Comparison of ENCODE assay signal across 10 cellular contexts in genomic region chr13:114118086-114118762, GRCh38. TPM values are rescaled to one million over a fixed set of nuclear protein-coding genes. Genes with fewer than 3 reads are reported as not detected.
DNase-seq lines count a peak whose midpoint lies in the region; ATAC-seq, FAIRE-seq and TF ChIP-seq lines count a peak whose summit lies in the region.
"Had no signal": no experiment of that assay in that cellular context is flagged by ENCODE, and none has a peak within 500 bp of the region (broad histone marks: within the 10 kb centered on the region; RNA-seq: fewer than 3 reads in every experiment).

No MANE protein-coding gene starts in this region.

- H3K36me3 ChIP-seq in BLaER1 (peaks cover 13% of the 10 kb centered on the region; the same call in 1 of the 2 replicates), H1 (ENCODE audit: control insufficient read depth in 2 of 4, insufficient read depth in 4 of 4, low read length in 3 of 4) (no peaks in the 10 kb centered on the region), neural progenitor cell (no peaks in the 10 kb centered on the region)
- H3K36me3 ChIP-seq: ovary had no signal

- peak overlapping the region; percentile 94 for H2BK20ac ChIP-seq in H1 (ENCODE audit: low read length)

- no peak for TF ChIP-seq EP300 in H1 (IDR thresholded peaks at IDR 0.05; ENCODE audit: borderline replicate concordance in 1 of 2, low read depth in 2 of 2, low read length in 2 of 2)

- intact Hi-C loops in Calu3 (cut with micrococcal nuclease; ENCODE audit: unreplicated experiment), result no loop called here

- H4K5ac ChIP-seq in H1 (ENCODE audit: insufficient read length, low read depth, low read length), result no peak overlapping the region

- H4K20me1 ChIP-seq in BLaER1, result peaks cover 45% of the 10 kb centered on the region
- peaks cover 3 to 10% of the 10 kb centered on the region in 2 experiments for H4K20me1 ChIP-seq in H1 (replicated peaks in 1 of 2; ENCODE audit: control insufficient read depth in 1 of 2, insufficient read depth in 2 of 2, low read length in 2 of 2)
- peaks cover 5% of the 10 kb centered on the region for H4K20me1 ChIP-seq in neural progenitor cell (ENCODE audit: low read depth)

- H2AFZ ChIP-seq in H1 (ENCODE audit: low read length) (no peak overlapping the region), neural progenitor cell (replicated peaks) (no peak overlapping the region)
- H2AFZ ChIP-seq: PC-9 had no signal

- peak overlapping the region; percentile 60; the same call in 1 of the 2 replicates for H3K18ac ChIP-seq in H1 (ENCODE audit: extremely low read depth, low read length)

- H3K79me1 ChIP-seq in H1 (ENCODE audit: low read depth, low read length), result peaks cover 12% of the 10 kb centered on the region

- peak overlapping the region; percentile 57 for H2BK120ac ChIP-seq in H1 (replicated peaks; ENCODE audit: low read depth, low read length)

- H2BK15ac ChIP-seq in H1 (ENCODE audit: low read length), result peak overlapping the region; percentile 89

- no peak overlapping the region for H3K4me3 Mint-ChIP-seq in neural progenitor cell
- H3K4me3 Mint-ChIP-seq in Calu3 (ENCODE audit: low read depth, unreplicated experiment), result no peak overlapping the region

- no peak overlapping the region for H3K9ac ChIP-seq in BLaER1
- no peak overlapping the region; a peak in 1 of 7 replicates for H3K9ac ChIP-seq in H1 (replicated peaks in 1 of 4; ENCODE audit: extremely low read depth in 1 of 4, low read depth in 3 of 4, low read length in 3 of 4)
- H3K9ac ChIP-seq in neural progenitor cell, result no peak overlapping the region

- H2BK5ac ChIP-seq in H1 (ENCODE audit: low read depth, low read length), result peak overlapping the region; percentile 91

- 79% methylated on average over 11 of the region's 11 CpGs; no CpG with 5 or more reads in 1 of the 2 experiments for WGBS in H1 (ENCODE audit: extremely low coverage in 1 of 2, insufficient coverage in 1 of 2, insufficient read length in 1 of 2, insufficient replicate concordance in 2 of 2, low coverage in 1 of 2, low lambda C conversion rate in 2 of 2, missing lambda C conversion rate in 1 of 2), 2 experiments

- H3K56ac ChIP-seq in H1 (replicated peaks; ENCODE audit: insufficient read length, low read depth, low read length), result no peak overlapping the region

- H2BK12ac ChIP-seq in H1 (ENCODE audit: low read depth, low read length), result peak overlapping the region; percentile 94

- H3K4me1 ChIP-seq in BLaER1 (peaks cover 89% of the 10 kb centered on the region), H1 (replicated peaks in 1 of 4; ENCODE audit: control insufficient read depth in 3 of 4, insufficient read depth in 4 of 4, low read length in 3 of 4) (peaks cover 7 to 19% (median 13%) of the 10 kb centered on the region in 4 experiments), neural progenitor cell (peaks cover 25% of the 10 kb centered on the region)

- peak overlapping the region; percentile 88 for H3K27ac Mint-ChIP-seq in neural progenitor cell
- H3K27ac Mint-ChIP-seq in Calu3 (ENCODE audit: unreplicated experiment), result no peak overlapping the region

- TF ChIP-seq CTCF in H1 (IDR thresholded peaks at IDR 0.05; ENCODE audit: control extremely low read depth in 1 of 3, insufficient read depth in 1 of 3, low read depth in 1 of 3, low read length in 3 of 3) (no peak), neural progenitor cell (IDR thresholded peaks at IDR 0.05) (no peak), Calu3 (IDR thresholded peaks at IDR 0.05; ENCODE audit: unreplicated experiment) (no peak)

- H3F3A ChIP-seq in neural progenitor cell (ENCODE audit: low read depth), result peaks cover 36% of the 10 kb centered on the region

- no peak for FAIRE-seq in H1 (lab: Jason Lieb, UNC)

- H3K9me3 ChIP-seq in BLaER1 (no peaks in the 10 kb centered on the region), H1 (ENCODE audit: insufficient read depth in 2 of 2, low read depth in 1 of 2, low read length in 1 of 2) (no peaks in the 10 kb centered on the region; a peak in 1 of 4 replicates), neural progenitor cell (ENCODE audit: low read depth) (no peaks in the 10 kb centered on the region)
- H3K9me3 ChIP-seq: ovary had no signal

- peak; percentile 81 for DNase-seq in HuH-7 (ENCODE audit: low spot score)
- no peak for DNase-seq in H1 (ENCODE audit: low read depth in 1 of 2, low spot score in 2 of 2)
- DNase-seq in neural progenitor cell (ENCODE audit: low spot score), result no peak
- no peak for DNase-seq in Calu3
- DNase-seq in NCI-H69 (lab: John Stamatoyannopoulos, UW), result no peak
- no peak for DNase-seq in NCI-H1417 treated with DMSO at 0.1 percent for 48 hours (lab: John Stamatoyannopoulos, UW)
- DNase-seq: PC-9 had no signal

- H3K27me3 ChIP-seq in BLaER1 (no peaks in the 10 kb centered on the region), H1 (replicated peaks in 1 of 4; ENCODE audit: control insufficient read depth in 3 of 4, extremely low read depth in 1 of 4, insufficient read depth in 3 of 4, low read length in 3 of 4) (no peaks in the 10 kb centered on the region), neural progenitor cell (peaks cover 8% of the 10 kb centered on the region)
- H3K27me3 ChIP-seq: ovary had no signal

- H3K4me1 Mint-ChIP-seq in neural progenitor cell (peaks cover 60% of the 10 kb centered on the region), Calu3 (ENCODE audit: low read depth, unreplicated experiment) (no peaks in the 10 kb centered on the region)

- H2AK5ac ChIP-seq in H1 (ENCODE audit: low read depth, low read length), result peak overlapping the region; percentile 97

- POLR2A ChIA-PET in H1 (lab: Charles Lee; ENCODE audit: partially characterized antibody), result interaction anchor here (1.0 to 1.5 kb wide), 5 partner anchors 12 to 101 kb away, joined by 3 to 4 read pairs (median 3); partner anchors contain the start of gene RASA3

- no peak overlapping the region for H3K14ac ChIP-seq in H1 (ENCODE audit: insufficient read length)

- H3K4me3 ChIP-seq in BLaER1 (no peak overlapping the region), H1 (ENCODE audit: extremely low read depth in 1 of 4, insufficient read depth in 2 of 4, low read depth in 3 of 4, low read length in 4 of 4) (no peak overlapping the region; a peak in 1 of 8 replicates), neural progenitor cell (no peak overlapping the region)
- H3K4me3 ChIP-seq: ovary, PC-9 had no signal

- H3K36me3 Mint-ChIP-seq in neural progenitor cell (peaks cover 14% of the 10 kb centered on the region), Calu3 (ENCODE audit: insufficient read depth, unreplicated experiment) (no peaks in the 10 kb centered on the region)

- no peak overlapping the region for H4K8ac ChIP-seq in H1 (ENCODE audit: extremely low read depth, insufficient read depth, low read length)

- no peak overlapping the region for H3K23ac ChIP-seq in H1 (ENCODE audit: insufficient read length)

- H3K27ac ChIP-seq in BLaER1 (0 out of 2 replicates have a peak overlapping the region, but pooled peaks have one; percentile 51), H1 (ENCODE audit: low read depth, low read length) (no peak overlapping the region), neural progenitor cell (no peak overlapping the region)
- H3K27ac ChIP-seq: PC-9 had no signal

- no peaks in the 10 kb centered on the region for H3K27me3 Mint-ChIP-seq in neural progenitor cell (ENCODE audit: insufficient read depth, low read depth)
- no peaks in the 10 kb centered on the region for H3K27me3 Mint-ChIP-seq in Calu3 (ENCODE audit: unreplicated experiment)

- no peaks in the 10 kb centered on the region for H3K9me3 Mint-ChIP-seq in neural progenitor cell
- H3K9me3 Mint-ChIP-seq in Calu3 (ENCODE audit: low read depth, unreplicated experiment), result no peaks in the 10 kb centered on the region

- BruUV-seq in Calu3 (replicated peaks; lab: Mats Ljungman, UMichigan), result no TSS peak

- H3K4ac ChIP-seq in H1 (replicated peaks; ENCODE audit: insufficient read length, low read depth, low read length), result no peak overlapping the region

- peak overlapping the region; percentile 52 for H4K91ac ChIP-seq in H1 (replicated peaks; ENCODE audit: insufficient read length, low read length)

- 0 out of 2 replicates have a peak, but pooled peaks cover 2% of the 10 kb centered on the region for H3K23me2 ChIP-seq in H1 (ENCODE audit: low read depth, low read length)

- H3K4me2 ChIP-seq in BLaER1, result peak overlapping the region; percentile 48
- peak overlapping the region; percentile 21 to 56; a peak in 3 of 4 replicates for H3K4me2 ChIP-seq in H1 (ENCODE audit: insufficient read depth in 1 of 2, low read depth in 2 of 2, low read length in 2 of 2)
- no peak overlapping the region for H3K4me2 ChIP-seq in neural progenitor cell
- H3K4me2 ChIP-seq: PC-9 had no signal

- CTCF ChIA-PET in H1 (lab: Charles Lee; ENCODE audit: partially characterized antibody), result interaction anchor here (1.0 kb wide), 1 partner anchor 12 kb away, joined by 3 read pairs; no protein-coding TSS in a partner anchor
- CTCF ChIA-PET in Calu3 (lab: Charles Lee), result no interaction called here

- no peak for TF ChIP-seq POLR2A in H1 (IDR thresholded peaks at IDR 0.05; ENCODE audit: control extremely low read depth in 1 of 2, low read depth in 2 of 2, low read length in 2 of 2)

- H3K79me2 ChIP-seq in H1 (ENCODE audit: control insufficient read depth in 1 of 2, insufficient read depth in 2 of 2, low read length in 2 of 2) (peaks cover 0 to 30% of the 10 kb centered on the region in 2 experiments; a peak in 2 of 4 replicates), neural progenitor cell (ENCODE audit: low read depth) (no peaks in the 10 kb centered on the region)

- no peak for ATAC-seq in HG03280 (IDR thresholded peaks at IDR 0.05; ENCODE audit: unreplicated experiment)

- no peak for TF ChIP-seq RAD21 in H1 (IDR thresholded peaks at IDR 0.05 in 1 of 2, conservative IDR thresholded peaks at IDR 0.05 in 1 of 2; ENCODE audit: low read depth in 2 of 2, low read length in 2 of 2)

TF ChIP-seq in H1, 55 proteins besides CTCF, POLR2A, EP300 and RAD21 (continues in another document):
- TF ChIP-seq KDM1A (IDR thresholded peaks at IDR 0.05; ENCODE audit: borderline replicate concordance, low read length) (no peak), MAX (IDR thresholded peaks at IDR 0.05) (no peak), CHD2 (IDR thresholded peaks at IDR 0.05; ENCODE audit: low read length) (no peak), SUZ12 (IDR thresholded peaks at IDR 0.05; ENCODE audit: low read length) (no peak)

RNA-seq across cellular contexts. Expression of gene RASA3, which starts 14.2 kb away (rescaled TPM):
- 21.9 TPM in 2 replicates for total RNA-seq in H1 (2021; fragmentation: NEBNext Ultra II Directional; extraction: Animal tissue kit (Norgen Biotek cat#: 25700))
- polyA plus RNA-seq in H1 (2011; rRNA removed), result 7.5 and 11.0 TPM in 2 replicates
- 12.9 TPM for polyA plus RNA-seq in H1 (2011; cell fraction: cytosol; rRNA removed)
- polyA plus RNA-seq in H1 (2011; cell fraction: nucleus; rRNA removed), result 15.0 TPM
- 11.8 to 14.5 TPM (median 13.4 TPM) in 4 replicates for polyA plus RNA-seq in H1 (2012, experiment 1 of 2)
- polyA plus RNA-seq in H1 (2012, experiment 2 of 2), result 7.7 TPM
- 11.2 TPM for polyA plus RNA-seq in H1 (2013, experiment 1 of 2)
- 11.4 TPM for polyA plus RNA-seq in H1 (2013, experiment 2 of 2)
- polyA minus RNA-seq in H1 (2011; rRNA and poly(A)+ RNA removed), result 10.6 and 10.8 TPM in 2 replicates
- polyA minus RNA-seq in H1 (2011; cell fraction: cytosol; rRNA and poly(A)+ RNA removed), result 11.4 TPM
- polyA minus RNA-seq in H1 (2011; cell fraction: nucleus; rRNA and poly(A)+ RNA removed), result 6.9 TPM
- total RNA-seq in neural progenitor cell (ENCODE audit: low replicate concordance) (2.9 and 6.0 TPM in 2 replicates), Calu3 (2022) (0.26 and 0.49 TPM in 2 replicates)
